ENCODE assay signal across 1 cellular context in genomic region chr1:108828074-108828961, GRCh38.
TF ChIP-seq lines count a peak whose summit lies in the region.

No MANE protein-coding gene starts in this region.

TF ChIP-seq in HEK293, 187 proteins besides CTCF, POLR2A, EP300 and RAD21 (continued from another document):
- no peak for TF ChIP-seq ZNF280D (tag by site-specific recombination; IDR thresholded peaks at IDR 0.05)
